In the genomic region with DNA sequence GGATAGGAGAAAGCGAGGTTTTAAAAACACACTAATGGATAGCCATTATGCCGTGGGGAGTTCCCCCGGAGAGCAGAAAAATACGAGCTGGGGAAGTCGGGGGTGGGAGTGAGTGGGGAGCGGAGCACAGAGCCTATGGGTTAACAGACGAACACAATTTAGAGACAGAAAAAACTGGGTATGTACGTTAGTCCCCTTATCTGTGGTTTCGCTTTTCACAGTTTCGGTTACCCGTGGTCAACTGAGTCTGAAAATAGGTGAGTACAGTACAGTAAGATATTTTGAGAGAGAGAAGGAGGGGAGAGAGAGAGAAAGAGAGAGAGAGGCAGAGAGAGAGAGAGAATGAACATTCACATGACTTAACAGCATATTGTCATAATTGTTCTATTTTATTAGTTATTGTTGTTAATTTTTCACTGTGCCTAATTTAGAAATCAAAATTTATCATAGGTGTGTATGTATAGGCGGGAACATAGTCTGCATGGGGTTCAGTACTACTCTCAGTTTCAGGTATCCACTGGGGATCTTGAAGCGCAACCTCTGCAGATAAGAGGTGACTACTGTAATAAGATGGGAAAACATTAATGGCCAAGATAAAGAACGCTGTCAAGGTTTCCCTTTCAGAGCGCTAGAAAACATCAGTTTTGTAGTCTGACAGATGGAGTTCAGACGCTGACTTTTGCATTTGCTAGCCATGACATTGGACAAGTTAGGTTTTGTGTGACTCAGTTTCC, we compare ENCODE assay signal across 10 cellular contexts.
DNase-seq lines count a peak whose midpoint lies in the region; ATAC-seq, FAIRE-seq and TF ChIP-seq lines count a peak whose summit lies in the region.
"Had no signal": no experiment of that assay in that cellular context is flagged by ENCODE, and none has a peak within 500 bp of the region (broad histone marks: within the 10 kb centered on the region; RNA-seq: fewer than 3 reads in every experiment).

No MANE protein-coding gene starts in this region.

- no peak for TF ChIP-seq RAD21 in HepG2 (CRISPR knock-in tag; IDR thresholded peaks at IDR 0.05)

- H3K9me3 ChIP-seq in CD4-positive, alpha-beta T cell (ENCODE audit: control insufficient read depth, low read length) = no peaks in the 10 kb centered on the region
- H3K9me3 ChIP-seq in HepG2 (ENCODE audit: low read length) = no peaks in the 10 kb centered on the region
- no peaks in the 10 kb centered on the region for H3K9me3 ChIP-seq in Karpas-422 (ENCODE audit: low read length)

- no peaks in the 10 kb centered on the region for H3K36me3 Mint-ChIP-seq in CD4-positive, alpha-beta T cell (ENCODE audit: low read depth)
- no peaks in the 10 kb centered on the region for H3K36me3 Mint-ChIP-seq in activated CD8-positive, alpha-beta T cell treated with anti-CD3 and anti-CD28 coated beads for 36 hours (ENCODE audit: low read depth)

- H4K20me1 ChIP-seq in HepG2 (ENCODE audit: insufficient read depth, low read length) (no peaks in the 10 kb centered on the region), Karpas-422 (ENCODE audit: insufficient read depth, low read depth, low read length) (no peaks in the 10 kb centered on the region)

- no peaks in the 10 kb centered on the region for H3K9me2 ChIP-seq in Karpas-422 (replicated peaks; ENCODE audit: insufficient read depth, low read length)

- H3K4me3 Mint-ChIP-seq in CD4-positive, alpha-beta T cell = peak overlapping the region; percentile 53
- H3K4me3 Mint-ChIP-seq in activated CD8-positive, alpha-beta T cell treated with anti-CD3 and anti-CD28 coated beads for 36 hours = no peak overlapping the region

- no peak overlapping the region for H2AFZ ChIP-seq in HepG2 (ENCODE audit: low read length)
- H2AFZ ChIP-seq in Karpas-422 (ENCODE audit: low read length) = no peak overlapping the region

- DNase-seq in CD4-positive, alpha-beta T cell = no peak
- DNase-seq in activated CD8-positive, alpha-beta T cell treated with anti-CD3 and anti-CD28 coated beads for 36 hours = peak; percentile 20
- DNase-seq in RCC 7860 (ENCODE audit: low spot score) (no peak), GF-D8 (lab: John Stamatoyannopoulos, UW) (no peak), HepG2 (ENCODE audit: low spot score) (no peak), Karpas-422 (no peak)

- no TSS peak for BruUV-seq in HepG2 (replicated peaks; lab: Mats Ljungman, UMichigan)

- intact Hi-C loops in CD4-positive, alpha-beta T cell (cut with DNase I, micrococcal nuclease) = no loop called here
- intact Hi-C loops in activated CD8-positive, alpha-beta T cell treated with anti-CD3 and anti-CD28 coated beads for 36 hours (cut with micrococcal nuclease) = no loop called here
- intact Hi-C loops in HepG2 (cut with micrococcal nuclease; ENCODE audit: unreplicated experiment) = no loop called here

- ATAC-seq in CD4-positive, alpha-beta T cell (ENCODE audit: poor library complexity) = no peak
- ATAC-seq in GM19452 (IDR thresholded peaks at IDR 0.05; ENCODE audit: unreplicated experiment) (peak; percentile 87), HG03066 (IDR thresholded peaks at IDR 0.05; ENCODE audit: low read depth, unreplicated experiment) (peak; percentile 97), HepG2 (no peak)
- ATAC-seq in activated CD8-positive, alpha-beta T cell treated with anti-CD3 and anti-CD28 coated beads for 36 hours = peak; percentile 34
- ATAC-seq: HCT116 had no signal

- CTCF ChIA-PET in CD4-positive, alpha-beta T cell (lab: Charles Lee) = no interaction called here
- CTCF ChIA-PET in activated CD8-positive, alpha-beta T cell treated with anti-CD3 and anti-CD28 coated beads for 36 hours (lab: Charles Lee) = interaction anchor here (0.6 kb wide), 1 partner anchor 522 kb away, joined by 3 read pairs; no protein-coding TSS in a partner anchor
- CTCF ChIA-PET in HepG2 (lab: Yijun Ruan, JAX; ENCODE audit: low intra/inter-chr PET ratio, low total read pairs) = no interaction called here

- 35% methylated on average over 16 of the region's 16 CpGs for WGBS in HepG2 (ENCODE audit: low lambda C conversion rate)

- H3K36me3 ChIP-seq in HepG2 (replicated peaks in 1 of 2; ENCODE audit: control insufficient read depth in 1 of 2, insufficient read depth in 2 of 2, low read length in 2 of 2) = no peaks in the 10 kb centered on the region
- H3K36me3 ChIP-seq in Karpas-422 (ENCODE audit: insufficient read depth, low read length) = no peaks in the 10 kb centered on the region

- FAIRE-seq in RCC 7860 (lab: Jason Lieb, UNC) (no peak), HepG2 (lab: Jason Lieb, UNC) (no peak)
- FAIRE-seq: keratinocyte had no signal

- TF ChIP-seq POLR2A in HepG2 (IDR thresholded peaks at IDR 0.05; ENCODE audit: insufficient read depth in 1 of 2, low read depth in 2 of 2, low read length in 2 of 2) = no peak

- H3K79me2 ChIP-seq in HepG2 (ENCODE audit: insufficient read depth, low read length) (no peaks in the 10 kb centered on the region), Karpas-422 (ENCODE audit: low read length) (no peaks in the 10 kb centered on the region)

- POLR2A ChIA-PET in CD4-positive, alpha-beta T cell (lab: Charles Lee) = no interaction called here
- POLR2A ChIA-PET in activated CD8-positive, alpha-beta T cell treated with anti-CD3 and anti-CD28 coated beads for 36 hours (lab: Charles Lee) = no interaction called here
- POLR2A ChIA-PET in HepG2 (lab: Yijun Ruan, JAX) = no interaction called here

- no peaks in the 10 kb centered on the region for H3K4me1 ChIP-seq in HepG2 (ENCODE audit: insufficient read depth, low read length)
- peaks cover 24% of the 10 kb centered on the region for H3K4me1 ChIP-seq in Karpas-422 (ENCODE audit: low read length)

- H3K4me3 ChIP-seq in HepG2 (replicated peaks in 1 of 3; ENCODE audit: insufficient read depth in 1 of 3, low read depth in 2 of 3, low read length in 3 of 3) = no peak overlapping the region
- no peak overlapping the region for H3K4me3 ChIP-seq in Karpas-422 (ENCODE audit: low read length)

- H3K27ac Mint-ChIP-seq in CD4-positive, alpha-beta T cell = no peak overlapping the region
- H3K27ac Mint-ChIP-seq in activated CD8-positive, alpha-beta T cell treated with anti-CD3 and anti-CD28 coated beads for 36 hours = no peak overlapping the region

- in situ Hi-C loops in HepG2 (cut with HindIII; ENCODE audit: extremely low pct_ligation_motif_present, low pct_unique_long_range_greater_than_20kb) = no loop called here

- no peaks in the 10 kb centered on the region for H3K9me3 Mint-ChIP-seq in CD4-positive, alpha-beta T cell
- no peaks in the 10 kb centered on the region for H3K9me3 Mint-ChIP-seq in activated CD8-positive, alpha-beta T cell treated with anti-CD3 and anti-CD28 coated beads for 36 hours

- peaks cover 16% of the 10 kb centered on the region for H3K27me3 ChIP-seq in CD4-positive, alpha-beta T cell (ENCODE audit: control insufficient read depth, insufficient read depth, low read length)
- H3K27me3 ChIP-seq in HepG2 (ENCODE audit: control insufficient read depth in 1 of 2, insufficient read depth in 2 of 2, low read length in 2 of 2) = peaks cover 0 to 6% of the 10 kb centered on the region in 2 experiments; a peak in 3 of 5 replicates
- no peaks in the 10 kb centered on the region for H3K27me3 ChIP-seq in Karpas-422 (ENCODE audit: low read length)

- H3K9ac ChIP-seq in HepG2 (ENCODE audit: insufficient read depth, low read depth, low read length) = no peak overlapping the region
- no peak overlapping the region for H3K9ac ChIP-seq in Karpas-422 (ENCODE audit: low read length)

- TF ChIP-seq EP300 in HepG2 (IDR thresholded peaks at IDR 0.05; ENCODE audit: low read depth in 2 of 2, low read length in 2 of 2) = no peak
- no peak for TF ChIP-seq EP300 in HepG2 (CRISPR knock-in tag; IDR thresholded peaks at IDR 0.05; ENCODE audit: borderline replicate concordance)

- peaks cover 9% of the 10 kb centered on the region for H3K4me1 Mint-ChIP-seq in CD4-positive, alpha-beta T cell (ENCODE audit: low read depth)
- H3K4me1 Mint-ChIP-seq in activated CD8-positive, alpha-beta T cell treated with anti-CD3 and anti-CD28 coated beads for 36 hours (ENCODE audit: low read depth) = peaks cover 12% of the 10 kb centered on the region

- H3K27me3 Mint-ChIP-seq in CD4-positive, alpha-beta T cell = peaks cover 35% of the 10 kb centered on the region
- H3K27me3 Mint-ChIP-seq in activated CD8-positive, alpha-beta T cell treated with anti-CD3 and anti-CD28 coated beads for 36 hours = peaks cover 52% of the 10 kb centered on the region

- no peak for TF ChIP-seq CTCF in CD4-positive, alpha-beta T cell (IDR thresholded peaks at IDR 0.05)
- no peak for TF ChIP-seq CTCF in activated CD8-positive, alpha-beta T cell treated with anti-CD3 and anti-CD28 coated beads for 36 hours (IDR thresholded peaks at IDR 0.05)
- TF ChIP-seq CTCF in HepG2 (CRISPR knock-in tag; IDR thresholded peaks at IDR 0.05) = no peak

- H3K27ac ChIP-seq in CD4-positive, alpha-beta T cell (ENCODE audit: low read depth, low read length) = no peak overlapping the region
- no peak overlapping the region for H3K27ac ChIP-seq in HepG2 (ENCODE audit: extremely low read length, insufficient read depth, low read length)
- no peak overlapping the region for H3K27ac ChIP-seq in Karpas-422 (ENCODE audit: low read length)

- H3K4me2 ChIP-seq in HepG2 (ENCODE audit: low read depth, low read length) = no peak overlapping the region
- no peak overlapping the region for H3K4me2 ChIP-seq in Karpas-422 (ENCODE audit: low read depth, low read length, poor library complexity, severe bottlenecking)

TF ChIP-seq in HepG2, 621 proteins besides CTCF, POLR2A, EP300 and RAD21 (continues in another document):
- TF ChIP-seq SATB2 (CRISPR knock-in tag; IDR thresholded peaks at IDR 0.05) = no peak
- TF ChIP-seq ARID2 (CRISPR knock-in tag; IDR thresholded peaks at IDR 0.05; ENCODE audit: borderline replicate concordance) = no peak
- TF ChIP-seq SP4 (CRISPR knock-in tag; IDR thresholded peaks at IDR 0.05) = no peak
- no peak for TF ChIP-seq NCOA1 (CRISPR knock-in tag; IDR thresholded peaks at IDR 0.05)
- TF ChIP-seq KLF11 (CRISPR knock-in tag; IDR thresholded peaks at IDR 0.05) = no peak
- TF ChIP-seq ZNF543 (CRISPR knock-in tag; IDR thresholded peaks at IDR 0.05) = no peak
- no peak for TF ChIP-seq SNAPC2 (CRISPR knock-in tag; IDR thresholded peaks at IDR 0.05)
- TF ChIP-seq, protein P1, sequence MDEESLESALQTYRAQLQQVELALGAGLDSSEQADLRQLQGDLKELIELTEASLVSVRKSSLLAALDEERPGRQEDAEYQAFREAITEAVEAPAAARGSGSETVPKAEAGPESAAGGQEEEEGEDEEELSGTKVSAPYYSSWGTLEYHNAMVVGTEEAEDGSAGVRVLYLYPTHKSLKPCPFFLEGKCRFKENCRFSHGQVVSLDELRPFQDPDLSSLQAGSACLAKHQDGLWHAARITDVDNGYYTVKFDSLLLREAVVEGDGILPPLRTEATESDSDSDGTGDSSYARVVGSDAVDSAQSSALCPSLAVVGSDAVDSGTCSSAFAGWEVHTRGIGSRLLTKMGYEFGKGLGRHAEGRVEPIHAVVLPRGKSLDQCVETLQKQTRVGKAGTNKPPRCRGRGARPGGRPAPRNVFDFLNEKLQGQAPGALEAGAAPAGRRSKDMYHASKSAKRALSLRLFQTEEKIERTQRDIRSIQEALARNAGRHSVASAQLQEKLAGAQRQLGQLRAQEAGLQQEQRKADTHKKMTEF (CRISPR knock-in tag; IDR thresholded peaks at IDR 0.05) = no peak
- TF ChIP-seq PCBP1 (IDR thresholded peaks at IDR 0.05; ENCODE audit: borderline replicate concordance, low read depth, low read length) = no peak

Comparison
In these comparisons a context has a peak if more than half of its experiments do, and no peak if none do; other contexts are left out.
1. ATAC-seq: peak in GM19452 (single experiment), HG03066 (single experiment) and activated CD8-positive, alpha-beta T cell treated with anti-CD3 and anti-CD28 coated beads for 36 hours (single experiment); none in CD4-positive, alpha-beta T cell (single experiment) and HepG2 (single experiment).